Comparison of ENCODE assay signal across 8 cellular contexts in the genomic region with DNA sequence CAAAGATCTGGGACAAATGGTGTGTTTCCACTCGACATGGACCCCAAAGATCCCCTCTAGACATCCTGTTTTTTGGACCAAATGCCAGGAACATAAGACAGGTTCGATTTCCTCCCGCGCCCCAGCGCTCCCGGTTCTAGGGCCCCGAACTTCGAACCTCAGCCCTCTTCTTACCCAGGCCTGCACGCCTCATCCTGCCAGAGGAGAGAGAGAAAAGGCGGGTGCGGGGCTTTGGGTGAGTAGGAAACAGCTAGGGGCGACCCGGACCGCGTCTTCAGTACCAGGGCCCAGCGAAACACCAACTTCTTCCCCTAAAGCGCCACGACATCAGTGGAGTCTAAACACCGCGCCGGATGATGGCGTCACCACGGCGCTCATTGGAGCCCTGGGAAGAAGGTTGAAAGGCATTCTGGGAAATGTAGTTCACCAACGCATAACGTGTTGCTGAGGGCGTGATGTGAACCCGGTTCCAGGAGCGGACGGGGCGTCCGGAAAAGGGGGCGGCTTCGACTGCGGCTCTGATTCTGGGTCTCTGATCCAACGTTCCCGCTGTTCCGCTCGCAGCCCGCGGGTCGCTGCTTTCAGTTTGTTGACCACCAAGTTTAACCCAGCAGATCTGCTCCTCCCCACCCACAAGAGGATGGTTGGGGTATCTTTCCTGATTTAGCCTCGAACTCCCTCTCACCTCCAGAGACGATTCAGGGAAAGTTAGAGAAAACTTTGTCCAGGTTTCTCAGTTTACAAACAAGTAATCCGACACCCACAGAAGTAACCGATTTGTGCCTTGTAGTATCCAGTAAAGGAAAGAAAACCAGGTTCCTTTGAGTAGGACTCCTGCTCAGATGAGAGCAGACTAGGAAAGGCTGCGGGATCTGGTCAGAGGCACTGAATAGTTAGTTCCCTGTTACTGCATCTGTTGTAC. TPM values are rescaled to one million over a fixed set of nuclear protein-coding genes. Genes with fewer than 3 reads are reported as not detected.
DNase-seq lines count a peak whose midpoint lies in the region; ATAC-seq and TF ChIP-seq lines count a peak whose summit lies in the region.

A gene with protein sequence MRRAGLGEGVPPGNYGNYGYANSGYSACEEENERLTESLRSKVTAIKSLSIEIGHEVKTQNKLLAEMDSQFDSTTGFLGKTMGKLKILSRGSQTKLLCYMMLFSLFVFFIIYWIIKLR (minus strand): TSS at position 332 of the 922 bp plus-strand sequence. CDS start 139 bp downstream, at position 193.

- H3K36me3 Mint-ChIP-seq in activated T-cell treated with anti-CD3 and anti-CD28 coated beads, Interleukin-2, amount 50 U/mL, for 24 hours (ENCODE audit: low read depth) = peaks cover 19% of the 10 kb centered on the region

- H3K4me1 ChIP-seq in mucosa of rectum (ENCODE audit: control insufficient read depth in 2 of 2, insufficient read depth in 2 of 2, low read length in 2 of 2) = peaks cover 4 to 5% of the 10 kb centered on the region in 2 donors

- H3K27me3 Mint-ChIP-seq in activated T-cell treated with anti-CD3 and anti-CD28 coated beads, Interleukin-2, amount 50 U/mL, for 24 hours = peaks cover 23% of the 10 kb centered on the region

- H3K27me3 ChIP-seq in mucosa of rectum (ENCODE audit: control insufficient read depth in 2 of 2, insufficient read depth in 2 of 2, low read length in 2 of 2) = no peaks in the 10 kb centered on the region

- H3K4me3 ChIP-seq in mucosa of rectum (ENCODE audit: low read length in 2 of 2) = peak within 1 kb of the TSS; percentile 77 to 78

- TF ChIP-seq POLR2A in erythroblast (IDR thresholded peaks at IDR 0.05; ENCODE audit: low read length) = peak; percentile 83

- H3K27ac Mint-ChIP-seq in activated T-cell treated with anti-CD3 and anti-CD28 coated beads, Interleukin-2, amount 50 U/mL, for 24 hours = peak within 1 kb of the TSS; percentile 99

- peaks cover 44% of the 10 kb centered on the region for H3K4me1 Mint-ChIP-seq in activated T-cell treated with anti-CD3 and anti-CD28 coated beads, Interleukin-2, amount 50 U/mL, for 24 hours (ENCODE audit: low read depth)

- in situ Hi-C loops in KBM-7 (cut with MboI; ENCODE audit: low pct_unique_long_range_greater_than_20kb, low sequenced_read_pairs) = no loop called here

- H3K9me3 Mint-ChIP-seq in activated T-cell treated with anti-CD3 and anti-CD28 coated beads, Interleukin-2, amount 50 U/mL, for 24 hours = no peaks in the 10 kb centered on the region

- H3K9ac ChIP-seq in mucosa of rectum (ENCODE audit: low read depth in 1 of 2, low read length in 2 of 2) = peak within 1 kb of the TSS; percentile 74 to 92

- peak within 1 kb of the TSS; percentile 65 to 86 for H3K27ac ChIP-seq in mucosa of rectum (ENCODE audit: low read depth in 2 of 2, low read length in 2 of 2)

- H3K9me3 ChIP-seq in mucosa of rectum (ENCODE audit: control insufficient read depth in 2 of 2, low read length in 2 of 2) = no peaks in the 10 kb centered on the region

- H3K36me3 ChIP-seq in mucosa of rectum (ENCODE audit: control insufficient read depth in 2 of 2, insufficient read depth in 2 of 2, low read length in 2 of 2) = no peaks in the 10 kb centered on the region

- peak within 1 kb of the TSS; percentile 100 for H3K4me3 Mint-ChIP-seq in activated T-cell treated with anti-CD3 and anti-CD28 coated beads, Interleukin-2, amount 50 U/mL, for 24 hours

- ATAC-seq in GM21717 (IDR thresholded peaks at IDR 0.05; ENCODE audit: unreplicated experiment) = peak; percentile 96

- DNase-seq in DMS153 treated with DMSO at 0.1 percent for 48 hours (lab: John Stamatoyannopoulos, UW; ENCODE audit: unreplicated experiment) (peak; percentile 88), KBM-7 (peak; percentile 92), erythroblast (lab: John Stamatoyannopoulos, UW) (peak; percentile 95 to 97)
- DNase-seq in activated T-cell treated with anti-CD3 and anti-CD28 coated beads, Interleukin-2, amount 50 U/mL, for 24 hours = peak; percentile 92
- DNase-seq in stimulated activated CD8-positive, alpha-beta memory T cell treated with anti-CD3 and anti-CD28 coated beads, Interleukin-4, amount 100 ng/mL, for 48 hours = peak; percentile 95

TF ChIP-seq in PFSK-1, 5 proteins besides CTCF, POLR2A, EP300 and RAD21:
- TF ChIP-seq, protein P1, sequence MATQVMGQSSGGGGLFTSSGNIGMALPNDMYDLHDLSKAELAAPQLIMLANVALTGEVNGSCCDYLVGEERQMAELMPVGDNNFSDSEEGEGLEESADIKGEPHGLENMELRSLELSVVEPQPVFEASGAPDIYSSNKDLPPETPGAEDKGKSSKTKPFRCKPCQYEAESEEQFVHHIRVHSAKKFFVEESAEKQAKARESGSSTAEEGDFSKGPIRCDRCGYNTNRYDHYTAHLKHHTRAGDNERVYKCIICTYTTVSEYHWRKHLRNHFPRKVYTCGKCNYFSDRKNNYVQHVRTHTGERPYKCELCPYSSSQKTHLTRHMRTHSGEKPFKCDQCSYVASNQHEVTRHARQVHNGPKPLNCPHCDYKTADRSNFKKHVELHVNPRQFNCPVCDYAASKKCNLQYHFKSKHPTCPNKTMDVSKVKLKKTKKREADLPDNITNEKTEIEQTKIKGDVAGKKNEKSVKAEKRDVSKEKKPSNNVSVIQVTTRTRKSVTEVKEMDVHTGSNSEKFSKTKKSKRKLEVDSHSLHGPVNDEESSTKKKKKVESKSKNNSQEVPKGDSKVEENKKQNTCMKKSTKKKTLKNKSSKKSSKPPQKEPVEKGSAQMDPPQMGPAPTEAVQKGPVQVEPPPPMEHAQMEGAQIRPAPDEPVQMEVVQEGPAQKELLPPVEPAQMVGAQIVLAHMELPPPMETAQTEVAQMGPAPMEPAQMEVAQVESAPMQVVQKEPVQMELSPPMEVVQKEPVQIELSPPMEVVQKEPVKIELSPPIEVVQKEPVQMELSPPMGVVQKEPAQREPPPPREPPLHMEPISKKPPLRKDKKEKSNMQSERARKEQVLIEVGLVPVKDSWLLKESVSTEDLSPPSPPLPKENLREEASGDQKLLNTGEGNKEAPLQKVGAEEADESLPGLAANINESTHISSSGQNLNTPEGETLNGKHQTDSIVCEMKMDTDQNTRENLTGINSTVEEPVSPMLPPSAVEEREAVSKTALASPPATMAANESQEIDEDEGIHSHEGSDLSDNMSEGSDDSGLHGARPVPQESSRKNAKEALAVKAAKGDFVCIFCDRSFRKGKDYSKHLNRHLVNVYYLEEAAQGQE (IDR thresholded peaks at IDR 0.05; ENCODE audit: insufficient read depth in 1 of 2, low read depth in 2 of 2, low read length in 2 of 2) = no peak
- TF ChIP-seq POLR2AphosphoS5 (IDR thresholded peaks at IDR 0.05; ENCODE audit: low read depth, low read length) (peak; percentile 79), SIN3A (IDR thresholded peaks at IDR 0.05; ENCODE audit: borderline replicate concordance, insufficient read depth, low read length) (0 out of 2 replicates have a peak, but pooled peaks have one; percentile 34)
TF ChIP-seq in PFSK-1: peak in this region for 2.

RNA-seq across cellular contexts. Expression of the gene that starts here (rescaled TPM):
- 16.4 TPM for polyA plus RNA-seq in PFSK-1 (2012; ENCODE audit: insufficient read length, low read depth)

Comparison
In these comparisons a context has a peak if more than half of its experiments do, and no peak if none do; other contexts are left out.
1. Peak in every context shown above with its lines: DNase-seq, ATAC-seq, H3K4me3 ChIP-seq and H3K27ac ChIP-seq.